1 cellular context compared by ENCODE assay signal in genomic region chr9:113650207-113651131, GRCh38.
TF ChIP-seq lines count a peak whose summit lies in the region.

No MANE protein-coding gene starts in this region.

TF ChIP-seq in HepG2, 621 proteins besides CTCF, POLR2A, EP300 and RAD21 (continued from another document and continues in another):
- TF ChIP-seq CSRNP1 (CRISPR knock-in tag; IDR thresholded peaks at IDR 0.05) (no peak), ATF5 (CRISPR knock-in tag; IDR thresholded peaks at IDR 0.05; ENCODE audit: low read depth) (peak; percentile 58; the same call in 1 of the 2 replicates), POLR2AphosphoS2 (IDR thresholded peaks at IDR 0.05; ENCODE audit: low read depth, low read length) (no peak), GPN1 (CRISPR knock-in tag; IDR thresholded peaks at IDR 0.05; ENCODE audit: borderline replicate concordance) (no peak), CREM (IDR thresholded peaks at IDR 0.05) (peak; percentile 56; the same call in 1 of the 2 replicates), CREM (CRISPR knock-in tag; IDR thresholded peaks at IDR 0.05) (no peak), CBX1 (IDR thresholded peaks at IDR 0.05; ENCODE audit: low read depth) (no peak), SETDB1 (CRISPR knock-in tag; IDR thresholded peaks at IDR 0.05; ENCODE audit: borderline replicate concordance) (no peak), ZNF576 (CRISPR knock-in tag; IDR thresholded peaks at IDR 0.05) (no peak), ARHGAP35 (CRISPR knock-in tag; IDR thresholded peaks at IDR 0.05; ENCODE audit: borderline replicate concordance) (peak; percentile 68; the same call in 1 of the 2 replicates), MAF1 (CRISPR knock-in tag; IDR thresholded peaks at IDR 0.05; ENCODE audit: borderline replicate concordance) (0 out of 2 replicates have a peak, but pooled peaks have one; percentile 79), MAFK (conservative IDR thresholded peaks at IDR 0.05 in 1 of 2, IDR thresholded peaks at IDR 0.05 in 1 of 2; ENCODE audit: low read length in 2 of 2) (no peak), DNMT1 (CRISPR knock-in tag; IDR thresholded peaks at IDR 0.05) (no peak; the same call in 1 of the 2 replicates), SNAPC5 (CRISPR knock-in tag; IDR thresholded peaks at IDR 0.05; ENCODE audit: borderline replicate concordance) (no peak), MED1 (CRISPR knock-in tag; IDR thresholded peaks at IDR 0.05) (peak; percentile 94), ZNF567 (CRISPR knock-in tag; IDR thresholded peaks at IDR 0.05; ENCODE audit: borderline replicate concordance) (no peak), SCMH1 (CRISPR knock-in tag; IDR thresholded peaks at IDR 0.05; ENCODE audit: borderline replicate concordance) (no peak), NKX3-1 (CRISPR knock-in tag; IDR thresholded peaks at IDR 0.05) (peak; percentile 57; the same call in 1 of the 2 replicates), MEIS1 (CRISPR knock-in tag; IDR thresholded peaks at IDR 0.05; ENCODE audit: borderline replicate concordance) (no peak), RXRA (CRISPR knock-in tag; IDR thresholded peaks at IDR 0.05) (peak; percentile 92), HNF1B (CRISPR knock-in tag; IDR thresholded peaks at IDR 0.05) (peak; percentile 66; the same call in 1 of the 2 replicates), ZNF562 (CRISPR knock-in tag; IDR thresholded peaks at IDR 0.05; ENCODE audit: borderline replicate concordance) (no peak), TEAD2 (CRISPR knock-in tag; IDR thresholded peaks at IDR 0.05) (no peak), SALL1 (CRISPR knock-in tag; IDR thresholded peaks at IDR 0.05) (peak; percentile 97), ZNF138 (CRISPR knock-in tag; IDR thresholded peaks at IDR 0.05; ENCODE audit: low read depth) (no peak; the same call in 1 of the 2 replicates), ZNF740 (CRISPR knock-in tag; IDR thresholded peaks at IDR 0.05) (no peak), MTA3 (CRISPR knock-in tag; IDR thresholded peaks at IDR 0.05) (no peak)
- TF ChIP-seq, protein P1, sequence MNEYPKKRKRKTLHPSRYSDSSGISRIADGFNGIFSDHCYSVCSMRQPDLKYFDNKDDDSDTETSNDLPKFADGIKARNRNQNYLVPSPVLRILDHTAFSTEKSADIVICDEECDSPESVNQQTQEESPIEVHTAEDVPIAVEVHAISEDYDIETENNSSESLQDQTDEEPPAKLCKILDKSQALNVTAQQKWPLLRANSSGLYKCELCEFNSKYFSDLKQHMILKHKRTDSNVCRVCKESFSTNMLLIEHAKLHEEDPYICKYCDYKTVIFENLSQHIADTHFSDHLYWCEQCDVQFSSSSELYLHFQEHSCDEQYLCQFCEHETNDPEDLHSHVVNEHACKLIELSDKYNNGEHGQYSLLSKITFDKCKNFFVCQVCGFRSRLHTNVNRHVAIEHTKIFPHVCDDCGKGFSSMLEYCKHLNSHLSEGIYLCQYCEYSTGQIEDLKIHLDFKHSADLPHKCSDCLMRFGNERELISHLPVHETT (CRISPR knock-in tag; conservative IDR thresholded peaks at IDR 0.05), result no peak
- TF ChIP-seq, protein P2, sequence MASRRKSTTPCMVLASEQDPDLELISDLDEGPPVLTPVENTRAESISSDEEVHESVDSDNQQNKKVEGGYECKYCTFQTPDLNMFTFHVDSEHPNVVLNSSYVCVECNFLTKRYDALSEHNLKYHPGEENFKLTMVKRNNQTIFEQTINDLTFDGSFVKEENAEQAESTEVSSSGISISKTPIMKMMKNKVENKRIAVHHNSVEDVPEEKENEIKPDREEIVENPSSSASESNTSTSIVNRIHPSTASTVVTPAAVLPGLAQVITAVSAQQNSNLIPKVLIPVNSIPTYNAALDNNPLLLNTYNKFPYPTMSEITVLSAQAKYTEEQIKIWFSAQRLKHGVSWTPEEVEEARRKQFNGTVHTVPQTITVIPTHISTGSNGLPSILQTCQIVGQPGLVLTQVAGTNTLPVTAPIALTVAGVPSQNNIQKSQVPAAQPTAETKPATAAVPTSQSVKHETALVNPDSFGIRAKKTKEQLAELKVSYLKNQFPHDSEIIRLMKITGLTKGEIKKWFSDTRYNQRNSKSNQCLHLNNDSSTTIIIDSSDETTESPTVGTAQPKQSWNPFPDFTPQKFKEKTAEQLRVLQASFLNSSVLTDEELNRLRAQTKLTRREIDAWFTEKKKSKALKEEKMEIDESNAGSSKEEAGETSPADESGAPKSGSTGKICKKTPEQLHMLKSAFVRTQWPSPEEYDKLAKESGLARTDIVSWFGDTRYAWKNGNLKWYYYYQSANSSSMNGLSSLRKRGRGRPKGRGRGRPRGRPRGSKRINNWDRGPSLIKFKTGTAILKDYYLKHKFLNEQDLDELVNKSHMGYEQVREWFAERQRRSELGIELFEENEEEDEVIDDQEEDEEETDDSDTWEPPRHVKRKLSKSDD (CRISPR knock-in tag; IDR thresholded peaks at IDR 0.05; ENCODE audit: low read depth), result no peak
- TF ChIP-seq, protein P3, sequence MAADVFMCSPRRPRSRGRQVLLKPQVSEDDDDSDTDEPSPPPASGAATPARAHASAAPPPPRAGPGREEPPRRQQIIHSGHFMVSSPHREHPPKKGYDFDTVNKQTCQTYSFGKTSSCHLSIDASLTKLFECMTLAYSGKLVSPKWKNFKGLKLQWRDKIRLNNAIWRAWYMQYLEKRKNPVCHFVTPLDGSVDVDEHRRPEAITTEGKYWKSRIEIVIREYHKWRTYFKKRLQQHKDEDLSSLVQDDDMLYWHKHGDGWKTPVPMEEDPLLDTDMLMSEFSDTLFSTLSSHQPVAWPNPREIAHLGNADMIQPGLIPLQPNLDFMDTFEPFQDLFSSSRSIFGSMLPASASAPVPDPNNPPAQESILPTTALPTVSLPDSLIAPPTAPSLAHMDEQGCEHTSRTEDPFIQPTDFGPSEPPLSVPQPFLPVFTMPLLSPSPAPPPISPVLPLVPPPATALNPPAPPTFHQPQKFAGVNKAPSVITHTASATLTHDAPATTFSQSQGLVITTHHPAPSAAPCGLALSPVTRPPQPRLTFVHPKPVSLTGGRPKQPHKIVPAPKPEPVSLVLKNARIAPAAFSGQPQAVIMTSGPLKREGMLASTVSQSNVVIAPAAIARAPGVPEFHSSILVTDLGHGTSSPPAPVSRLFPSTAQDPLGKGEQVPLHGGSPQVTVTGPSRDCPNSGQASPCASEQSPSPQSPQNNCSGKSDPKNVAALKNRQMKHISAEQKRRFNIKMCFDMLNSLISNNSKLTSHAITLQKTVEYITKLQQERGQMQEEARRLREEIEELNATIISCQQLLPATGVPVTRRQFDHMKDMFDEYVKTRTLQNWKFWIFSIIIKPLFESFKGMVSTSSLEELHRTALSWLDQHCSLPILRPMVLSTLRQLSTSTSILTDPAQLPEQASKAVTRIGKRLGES (CRISPR knock-in tag; IDR thresholded peaks at IDR 0.05; ENCODE audit: borderline replicate concordance), result no peak
- TF ChIP-seq, protein P4, sequence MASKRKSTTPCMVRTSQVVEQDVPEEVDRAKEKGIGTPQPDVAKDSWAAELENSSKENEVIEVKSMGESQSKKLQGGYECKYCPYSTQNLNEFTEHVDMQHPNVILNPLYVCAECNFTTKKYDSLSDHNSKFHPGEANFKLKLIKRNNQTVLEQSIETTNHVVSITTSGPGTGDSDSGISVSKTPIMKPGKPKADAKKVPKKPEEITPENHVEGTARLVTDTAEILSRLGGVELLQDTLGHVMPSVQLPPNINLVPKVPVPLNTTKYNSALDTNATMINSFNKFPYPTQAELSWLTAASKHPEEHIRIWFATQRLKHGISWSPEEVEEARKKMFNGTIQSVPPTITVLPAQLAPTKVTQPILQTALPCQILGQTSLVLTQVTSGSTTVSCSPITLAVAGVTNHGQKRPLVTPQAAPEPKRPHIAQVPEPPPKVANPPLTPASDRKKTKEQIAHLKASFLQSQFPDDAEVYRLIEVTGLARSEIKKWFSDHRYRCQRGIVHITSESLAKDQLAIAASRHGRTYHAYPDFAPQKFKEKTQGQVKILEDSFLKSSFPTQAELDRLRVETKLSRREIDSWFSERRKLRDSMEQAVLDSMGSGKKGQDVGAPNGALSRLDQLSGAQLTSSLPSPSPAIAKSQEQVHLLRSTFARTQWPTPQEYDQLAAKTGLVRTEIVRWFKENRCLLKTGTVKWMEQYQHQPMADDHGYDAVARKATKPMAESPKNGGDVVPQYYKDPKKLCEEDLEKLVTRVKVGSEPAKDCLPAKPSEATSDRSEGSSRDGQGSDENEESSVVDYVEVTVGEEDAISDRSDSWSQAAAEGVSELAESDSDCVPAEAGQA (IDR thresholded peaks at IDR 0.05; ENCODE audit: low read depth), result peak; percentile 40; the same call in 1 of the 2 replicates
- TF ChIP-seq, protein P4 (CRISPR knock-in tag; IDR thresholded peaks at IDR 0.05; ENCODE audit: borderline replicate concordance), result peak; percentile 48; the same call in 1 of the 2 replicates
- TF ChIP-seq, protein P5, sequence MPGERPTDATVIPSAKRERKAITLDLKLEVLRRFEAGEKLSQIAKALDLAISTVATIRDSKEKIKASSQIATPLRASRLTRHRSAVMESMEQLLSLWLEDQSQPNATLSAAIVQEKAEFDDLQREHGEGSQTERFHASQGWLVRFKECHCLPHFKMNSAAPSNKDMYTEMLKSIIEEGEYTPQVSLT (CRISPR knock-in tag; IDR thresholded peaks at IDR 0.05; ENCODE audit: borderline replicate concordance, low read depth), result no peak
- TF ChIP-seq, protein P6, sequence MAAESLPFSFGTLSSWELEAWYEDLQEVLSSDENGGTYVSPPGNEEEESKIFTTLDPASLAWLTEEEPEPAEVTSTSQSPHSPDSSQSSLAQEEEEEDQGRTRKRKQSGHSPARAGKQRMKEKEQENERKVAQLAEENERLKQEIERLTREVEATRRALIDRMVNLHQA (CRISPR knock-in tag; IDR thresholded peaks at IDR 0.05), result no peak
- TF ChIP-seq, protein P7, sequence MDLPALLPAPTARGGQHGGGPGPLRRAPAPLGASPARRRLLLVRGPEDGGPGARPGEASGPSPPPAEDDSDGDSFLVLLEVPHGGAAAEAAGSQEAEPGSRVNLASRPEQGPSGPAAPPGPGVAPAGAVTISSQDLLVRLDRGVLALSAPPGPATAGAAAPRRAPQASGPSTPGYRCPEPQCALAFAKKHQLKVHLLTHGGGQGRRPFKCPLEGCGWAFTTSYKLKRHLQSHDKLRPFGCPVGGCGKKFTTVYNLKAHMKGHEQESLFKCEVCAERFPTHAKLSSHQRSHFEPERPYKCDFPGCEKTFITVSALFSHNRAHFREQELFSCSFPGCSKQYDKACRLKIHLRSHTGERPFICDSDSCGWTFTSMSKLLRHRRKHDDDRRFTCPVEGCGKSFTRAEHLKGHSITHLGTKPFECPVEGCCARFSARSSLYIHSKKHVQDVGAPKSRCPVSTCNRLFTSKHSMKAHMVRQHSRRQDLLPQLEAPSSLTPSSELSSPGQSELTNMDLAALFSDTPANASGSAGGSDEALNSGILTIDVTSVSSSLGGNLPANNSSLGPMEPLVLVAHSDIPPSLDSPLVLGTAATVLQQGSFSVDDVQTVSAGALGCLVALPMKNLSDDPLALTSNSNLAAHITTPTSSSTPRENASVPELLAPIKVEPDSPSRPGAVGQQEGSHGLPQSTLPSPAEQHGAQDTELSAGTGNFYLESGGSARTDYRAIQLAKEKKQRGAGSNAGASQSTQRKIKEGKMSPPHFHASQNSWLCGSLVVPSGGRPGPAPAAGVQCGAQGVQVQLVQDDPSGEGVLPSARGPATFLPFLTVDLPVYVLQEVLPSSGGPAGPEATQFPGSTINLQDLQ (CRISPR knock-in tag; IDR thresholded peaks at IDR 0.05), result no peak
